ENCODE assay signal across 1 cellular context in genomic region chr10:3825862-3826351, GRCh38.
TF ChIP-seq lines count a peak whose summit lies in the region.

No MANE protein-coding gene starts in this region.

TF ChIP-seq in K562, 482 proteins besides CTCF, POLR2A, EP300 and RAD21 (continued from another document):
- TF ChIP-seq ZNF316 (IDR thresholded peaks at IDR 0.05), result peak; percentile 38; the same call in 1 of the 2 replicates
- TF ChIP-seq TAF7 (tag; IDR thresholded peaks at IDR 0.05), result no peak
- no peak for TF ChIP-seq ETS1 (conservative IDR thresholded peaks at IDR 0.05; ENCODE audit: control insufficient read depth, low read depth, low read length)
- TF ChIP-seq ZBTB7A (IDR thresholded peaks at IDR 0.05; ENCODE audit: borderline replicate concordance, control insufficient read depth, low read depth, low read length), result 0 out of 2 replicates have a peak, but pooled peaks have one; percentile 9
- no peak for TF ChIP-seq EZH2 (IDR thresholded peaks at IDR 0.05; ENCODE audit: borderline replicate concordance, low read depth, low read length)
- TF ChIP-seq POLR2B (IDR thresholded peaks at IDR 0.05; ENCODE audit: low read depth, partially characterized antibody), result no peak
- no peak for TF ChIP-seq PHF20 (IDR thresholded peaks at IDR 0.05; ENCODE audit: partially characterized antibody)
- no peak for TF ChIP-seq RBM25 (IDR thresholded peaks at IDR 0.05; ENCODE audit: low read depth, low read length, severe bottlenecking)
- TF ChIP-seq CREB3 (tag; conservative IDR thresholded peaks at IDR 0.05; ENCODE audit: low read depth), result no peak
- TF ChIP-seq THRA (IDR thresholded peaks at IDR 0.05), result no peak
- no peak for TF ChIP-seq BRD4 (IDR thresholded peaks at IDR 0.05)
- TF ChIP-seq ILK (tag; IDR thresholded peaks at IDR 0.05; ENCODE audit: borderline replicate concordance, low read depth), result no peak
- TF ChIP-seq SREBF2 (CRISPR knock-in tag; IDR thresholded peaks at IDR 0.05), result no peak
- TF ChIP-seq XRCC3 (IDR thresholded peaks at IDR 0.05), result no peak
- TF ChIP-seq C11orf30 (IDR thresholded peaks at IDR 0.05; ENCODE audit: low read depth), result peak; percentile 29; the same call in 1 of the 2 replicates
- no peak for TF ChIP-seq HNRNPH1 (optimal IDR thresholded peaks at IDR 0.05; ENCODE audit: low read depth, low read length)
- no peak for TF ChIP-seq ZNF143 (CRISPR knock-in tag; IDR thresholded peaks at IDR 0.05)
- TF ChIP-seq ZNF551 (CRISPR knock-in tag; IDR thresholded peaks at IDR 0.05), result no peak
- TF ChIP-seq NR3C1 (CRISPR knock-in tag; IDR thresholded peaks at IDR 0.05), result no peak
